ENCODE assay signal across 17 cellular contexts in genomic region chr12:46134205-46134811, GRCh38.
"Had no signal": no experiment of that assay in that cellular context is flagged by ENCODE, and none has a peak within 500 bp of the region (broad histone marks: within the 10 kb centered on the region; RNA-seq: fewer than 3 reads in every experiment).

No MANE protein-coding gene starts in this region.

- H3K9me3 ChIP-seq: prostate gland, right atrium auricular region, stomach, upper lobe of left lung had no signal

- H3K4me1 ChIP-seq: prostate gland, stomach, upper lobe of left lung had no signal

- H3K27me3 ChIP-seq: brain microvascular endothelial cell, right atrium auricular region, stomach, upper lobe of left lung had no signal

- H3K36me3 ChIP-seq: brain microvascular endothelial cell, prostate gland, right atrium auricular region, stomach, upper lobe of left lung had no signal

- H3K27ac ChIP-seq: brain microvascular endothelial cell, coronary artery, prostate gland, right atrium auricular region, SK-N-MC, stomach, upper lobe of left lung had no signal

- ATAC-seq: esophagus mucosa, T-cell had no signal

- DNase-seq: activated B cell treated with CpG ODN at 0.5 μM for 24 hours; activated CD4-positive, alpha-beta memory T cell treated with anti-CD3 and anti-CD28 coated beads for 36 hours; activated CD4-positive, alpha-beta T cell treated with anti-CD3 and anti-CD28 coated beads for 4 hours; activated naive CD4-positive, alpha-beta T cell treated with anti-CD3 and anti-CD28 coated beads for 36 hours; activated T-cell treated with anti-CD3 and anti-CD28 coated beads, Interleukin-2, amount 50 U/mL, for 24 hours; aorta; brain microvascular endothelial cell; left colon; stimulated activated CD4-positive, alpha-beta T cell treated with anti-CD3 and anti-CD28 coated beads, Interleukin-2, amount 100 ng/mL, for 48 hours; stomach; T-cell; upper lobe of left lung had no signal

- H3K4me3 ChIP-seq: coronary artery, prostate gland, right atrium auricular region, SK-N-MC, stomach, upper lobe of left lung had no signal
